8 cellular contexts compared by ENCODE assay signal in the genomic region with DNA sequence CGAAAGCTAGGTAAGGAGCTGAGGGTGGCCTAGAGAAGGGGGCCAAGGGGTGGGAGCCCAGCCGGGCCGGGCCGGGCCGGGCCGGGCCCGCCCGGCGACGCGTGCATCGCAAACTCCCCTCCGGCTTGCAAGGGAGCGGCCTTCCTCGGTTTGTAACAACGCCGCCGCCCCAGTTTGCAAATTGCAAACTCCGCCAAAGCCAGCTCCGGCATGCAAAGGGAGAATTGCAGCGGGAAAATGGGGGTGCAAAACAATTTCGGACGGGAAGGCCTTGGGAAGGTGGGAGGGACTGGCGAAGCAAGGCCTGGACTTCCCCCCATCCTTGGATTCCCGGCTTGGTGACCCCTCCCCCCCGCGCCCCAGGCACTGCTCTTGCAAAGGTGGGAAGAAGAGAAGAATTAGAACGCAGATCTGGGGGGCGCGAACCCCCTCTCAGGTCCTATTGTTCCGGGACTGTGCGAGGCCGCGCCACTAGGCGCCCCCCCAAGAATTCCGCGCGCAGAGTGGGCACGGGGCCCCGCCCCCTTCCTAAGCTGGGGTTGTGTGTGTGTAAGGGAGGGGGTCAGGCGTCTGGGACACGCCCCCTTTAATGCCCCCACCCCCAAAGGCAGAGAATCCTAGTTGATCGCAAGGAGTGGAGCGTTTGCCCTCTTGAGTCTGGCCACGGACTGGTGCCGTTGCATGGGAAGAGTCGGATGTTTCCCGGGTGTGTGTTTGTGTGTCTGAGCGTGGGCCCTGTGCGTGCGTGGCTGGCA. TPM values are rescaled to one million over a fixed set of nuclear protein-coding genes. Genes with fewer than 3 reads are reported as not detected.
DNase-seq lines count a peak whose midpoint lies in the region; ATAC-seq and TF ChIP-seq lines count a peak whose summit lies in the region.

No MANE protein-coding gene starts in this region.

- intact Hi-C loops in Panc1 (cut with micrococcal nuclease; ENCODE audit: unreplicated experiment) (no loop called here), left cardiac atrium (cut with DNase I) (loop anchor here in 1 of 2 donors (2.0 kb wide), 1 partner anchor 47 kb away; no protein-coding TSS in a partner anchor)

- POLR2A ChIA-PET in Panc1 (lab: Charles Lee), result no interaction called here

- in situ Hi-C loops in GM23248 (cut with MboI) (no loop called here), Panc1 (cut with HindIII; ENCODE audit: low pct_unique_long_range_greater_than_20kb, low sequenced_read_pairs) (no loop called here)

- H3K4me2 ChIP-seq in GM23248 (ENCODE audit: unreplicated experiment), result peak overlapping the region; percentile 96

- H4K20me1 ChIP-seq in GM23248 (ENCODE audit: insufficient read depth), result peaks cover 6% of the 10 kb centered on the region; the same call in 1 of the 2 replicates

- H3K27me3 Mint-ChIP-seq in activated naive CD8-positive, alpha-beta T cell, result no peaks in the 10 kb centered on the region
- H3K27me3 Mint-ChIP-seq in progenitor cell of endocrine pancreas, result no peaks in the 10 kb centered on the region

- peak overlapping the region; percentile 80 for H3K9ac ChIP-seq in GM23248

- peaks cover 45% of the 10 kb centered on the region for H3K79me2 ChIP-seq in GM23248 (ENCODE audit: insufficient read depth)

- H3K27ac ChIP-seq in GM23248, result peak overlapping the region; percentile 61
- peak overlapping the region; percentile 83 for H3K27ac ChIP-seq in Panc1 (ENCODE audit: low read length)

- H3K36me3 Mint-ChIP-seq in activated naive CD8-positive, alpha-beta T cell, result peaks cover 4% of the 10 kb centered on the region
- peaks cover 9% of the 10 kb centered on the region for H3K36me3 Mint-ChIP-seq in progenitor cell of endocrine pancreas (ENCODE audit: insufficient read depth)

- H3F3A ChIP-seq in GM23248 (ENCODE audit: insufficient read depth), result peaks cover 13% of the 10 kb centered on the region

- H3K9me3 Mint-ChIP-seq in activated naive CD8-positive, alpha-beta T cell (ENCODE audit: low read depth), result no peaks in the 10 kb centered on the region
- H3K9me3 Mint-ChIP-seq in progenitor cell of endocrine pancreas (ENCODE audit: low read depth), result no peaks in the 10 kb centered on the region

- H2AFZ ChIP-seq in GM23248, result peak overlapping the region; percentile 48; the same call in 1 of the 2 replicates

- CTCF ChIA-PET in Panc1 (lab: Charles Lee), result no interaction called here

- TF ChIP-seq CTCF in AG10803 (conservative IDR thresholded peaks at IDR 0.05; ENCODE audit: low read length), result no peak
- TF ChIP-seq CTCF in Panc1 (IDR thresholded peaks at IDR 0.05), result no peak
- TF ChIP-seq CTCF in progenitor cell of endocrine pancreas (IDR thresholded peaks at IDR 0.05; ENCODE audit: unreplicated experiment), result no peak

- ATAC-seq in Panc1, result peak; percentile 24
- ATAC-seq in left cardiac atrium, result peak in 1 of 2 donors; percentile 0
- ATAC-seq in HG03045 (IDR thresholded peaks at IDR 0.05; ENCODE audit: unreplicated experiment), result no peak

- H3K4me1 ChIP-seq in GM23248 (ENCODE audit: insufficient read depth), result peaks cover 9% of the 10 kb centered on the region
- H3K4me1 ChIP-seq in Panc1 (ENCODE audit: control insufficient read depth, insufficient read depth, low read length), result peaks cover 8% of the 10 kb centered on the region

- H3K27ac Mint-ChIP-seq in activated naive CD8-positive, alpha-beta T cell, result peak overlapping the region; percentile 83
- peak overlapping the region; percentile 95 for H3K27ac Mint-ChIP-seq in progenitor cell of endocrine pancreas

- H3K36me3 ChIP-seq in GM23248 (ENCODE audit: low read depth), result no peaks in the 10 kb centered on the region
- peaks cover 4% of the 10 kb centered on the region; the same call in 1 of the 2 replicates for H3K36me3 ChIP-seq in Panc1 (ENCODE audit: control insufficient read depth, insufficient read depth, low read length)

- H3K4me3 Mint-ChIP-seq in activated naive CD8-positive, alpha-beta T cell, result peak overlapping the region; percentile 88
- H3K4me3 Mint-ChIP-seq in progenitor cell of endocrine pancreas (ENCODE audit: low read depth), result peak overlapping the region; percentile 89

- no peaks in the 10 kb centered on the region for H3K9me2 ChIP-seq in GM23248 (ENCODE audit: insufficient read depth)

- DNase-seq in AG10803 (ENCODE audit: low read depth), result peak; percentile 39
- peak; percentile 76 for DNase-seq in GM23248
- DNase-seq in Panc1 (ENCODE audit: low read depth, low spot score), result no peak
- DNase-seq in left cardiac atrium, result peak; percentile 60
- no peak for DNase-seq in progenitor cell of endocrine pancreas (ENCODE audit: low spot score, unreplicated experiment)
- no peak for DNase-seq in SKM-1 treated with dmso at 0.1 percent for 144 hours (lab: John Stamatoyannopoulos, UW; ENCODE audit: unreplicated experiment)

- H3K4me1 Mint-ChIP-seq in activated naive CD8-positive, alpha-beta T cell (ENCODE audit: low read depth), result peaks cover 30% of the 10 kb centered on the region
- H3K4me1 Mint-ChIP-seq in progenitor cell of endocrine pancreas (ENCODE audit: low read depth), result peaks cover 17% of the 10 kb centered on the region

- H3K4me3 ChIP-seq in AG10803 (ENCODE audit: low read length) (peak overlapping the region; percentile 83), GM23248 (peak overlapping the region; percentile 95), Panc1 (ENCODE audit: low read depth in 2 of 2, low read length in 2 of 2) (peak overlapping the region; percentile 67 to 73)

- WGBS in GM23248 (ENCODE audit: low coverage in 1 of 2, low lambda C conversion rate in 2 of 2, missing lambda C conversion rate in 2 of 2), 2 experiments, result 0 to 2% methylated on average over 30 to 51 of the region's 51 CpGs

- BruUV-seq in Panc1 (replicated peaks; lab: Mats Ljungman, UMichigan), result TSS peak; percentile 57

- H3K27me3 ChIP-seq in GM23248 (replicated peaks; ENCODE audit: insufficient read depth) (no peaks in the 10 kb centered on the region), Panc1 (ENCODE audit: control insufficient read depth, insufficient read depth, low read length) (no peaks in the 10 kb centered on the region)

- H3K9me3 ChIP-seq in GM23248 (ENCODE audit: low read depth) (no peaks in the 10 kb centered on the region), Panc1 (ENCODE audit: control insufficient read depth, insufficient read depth, low read depth, low read length) (no peaks in the 10 kb centered on the region)

RNA-seq across cellular contexts. Expression of a gene that starts 0.9 kb away (rescaled TPM):
- 2.7 and 2.9 TPM in 2 replicates for total RNA-seq in GM23248 (2014; rRNA removed; shearing (Covaris generic))
- 0.85 and 0.86 TPM in 2 replicates for polyA plus RNA-seq in GM23248 (2016; fragmentation: Nextera tagmentation; extraction: Ambion mirVana)
- total RNA-seq in Panc1 (2021; ENCODE audit: unreplicated experiment) (22.9 TPM), left cardiac atrium (10 to 100 TPM; 12.9 to 15.9 TPM), progenitor cell of endocrine pancreas (61.2 and 64.5 TPM in 2 replicates)
- 23.1 TPM for polyA plus RNA-seq in Panc1 (2012; ENCODE audit: insufficient read length)

RNA-seq across cellular contexts. Expression of a gene that starts 10.8 kb away (rescaled TPM):
- not detected in 2 replicates for total RNA-seq in GM23248 (2014; rRNA removed; shearing (Covaris generic))
- 0.13 and 0.18 TPM in 2 replicates for polyA plus RNA-seq in GM23248 (2016; fragmentation: Nextera tagmentation; extraction: Ambion mirVana)
- total RNA-seq in Panc1 (2021; ENCODE audit: unreplicated experiment) (0.64 TPM), left cardiac atrium (1 to 10 TPM in 1 of 2 donors, under 1 TPM in 1; 0.68 to 1.1 TPM), progenitor cell of endocrine pancreas (6.8 and 8.3 TPM in 2 replicates)
- polyA plus RNA-seq in Panc1 (2012; ENCODE audit: insufficient read length), result 0.84 TPM

RNA-seq across cellular contexts. Expression of a gene that starts 11.6 kb away (rescaled TPM):
- total RNA-seq in GM23248 (2014; rRNA removed; shearing (Covaris generic)), result 46.0 and 53.2 TPM in 2 replicates
- 78.7 and 84.3 TPM in 2 replicates for polyA plus RNA-seq in GM23248 (2016; fragmentation: Nextera tagmentation; extraction: Ambion mirVana)
- total RNA-seq in Panc1 (2021; ENCODE audit: unreplicated experiment) (66.1 TPM), left cardiac atrium (10 to 100 TPM; 43.6 to 48.6 TPM), progenitor cell of endocrine pancreas (75.0 and 82.1 TPM in 2 replicates)
- polyA plus RNA-seq in Panc1 (2012; ENCODE audit: insufficient read length), result 120 TPM

RNA-seq across cellular contexts. Expression of a gene that starts 48.0 kb away (rescaled TPM):
- total RNA-seq in GM23248 (2014; rRNA removed; shearing (Covaris generic)), result 61.0 and 116 TPM in 2 replicates
- 337 and 347 TPM in 2 replicates for polyA plus RNA-seq in GM23248 (2016; fragmentation: Nextera tagmentation; extraction: Ambion mirVana)
- 64.4 TPM for total RNA-seq in Panc1 (2021; ENCODE audit: unreplicated experiment)
- 170 TPM for polyA plus RNA-seq in Panc1 (2012; ENCODE audit: insufficient read length)
- 10 to 100 TPM; 85.6 to 95.0 TPM for total RNA-seq in left cardiac atrium
- 2.6 and 3.9 TPM in 2 replicates for total RNA-seq in progenitor cell of endocrine pancreas

RNA-seq across cellular contexts. Expression of a gene that starts 50.1 kb away (rescaled TPM):
- total RNA-seq in GM23248 (2014; rRNA removed; shearing (Covaris generic)), result 18.6 and 28.7 TPM in 2 replicates
- 8.4 and 8.5 TPM in 2 replicates for polyA plus RNA-seq in GM23248 (2016; fragmentation: Nextera tagmentation; extraction: Ambion mirVana)
- total RNA-seq in Panc1 (2021; ENCODE audit: unreplicated experiment) (77.4 TPM), left cardiac atrium (10 to 100 TPM; 38.6 to 46.9 TPM), progenitor cell of endocrine pancreas (83.2 and 90.7 TPM in 2 replicates)
- polyA plus RNA-seq in Panc1 (2012; ENCODE audit: insufficient read length), result 62.1 TPM

Comparison
In these comparisons a context has a peak if more than half of its experiments do, and no peak if none do; other contexts are left out.
1. DNase-seq: peak in AG10803 (single experiment), GM23248 (single experiment) and left cardiac atrium (single experiment); none in Panc1 (single experiment), progenitor cell of endocrine pancreas (single experiment) and SKM-1 treated with dmso at 0.1 percent for 144 hours (single experiment).
2. Peak in every context shown above with its lines, with median percentiles within 50 percentile points of each other: H3K4me3 ChIP-seq.